ENCODE assay signal across 1 cellular context in the genomic region with DNA sequence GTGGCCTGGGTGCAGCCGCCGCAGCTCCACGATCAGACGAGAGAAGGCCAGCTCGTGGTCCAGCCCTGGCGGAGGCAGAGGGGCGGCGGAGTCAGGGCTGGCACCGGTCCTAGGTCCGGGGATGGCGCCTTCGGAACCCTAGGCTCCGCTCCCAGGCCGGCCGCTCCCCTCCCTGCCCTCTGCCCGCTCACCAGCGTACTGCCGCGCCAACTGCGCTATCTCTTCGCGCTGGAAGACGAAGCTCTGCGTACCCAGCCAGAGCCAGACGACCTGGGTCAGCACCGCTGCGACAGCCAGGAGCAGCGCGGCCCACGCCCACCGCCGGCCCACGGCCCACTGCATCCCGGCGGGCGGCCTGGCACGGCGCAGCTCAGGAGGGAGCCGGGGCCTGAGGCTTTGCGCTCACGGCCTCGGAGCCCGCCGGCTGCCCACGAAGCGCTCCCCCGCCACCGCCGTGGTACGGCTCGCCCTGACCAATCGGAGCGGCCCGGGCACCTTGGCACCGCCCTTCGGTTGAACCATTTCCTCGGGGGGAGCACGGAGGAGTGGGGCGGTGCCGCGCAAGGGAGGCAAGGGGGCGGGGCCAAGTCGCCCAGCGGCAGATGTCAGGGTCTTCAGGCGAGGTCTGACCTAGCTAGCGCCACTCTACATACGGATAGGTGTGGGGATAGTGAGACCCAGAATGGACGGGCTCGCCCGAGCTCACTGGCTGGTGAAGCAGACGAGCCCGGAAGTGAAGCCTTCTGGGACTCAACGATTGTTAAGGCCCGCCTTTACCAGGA.
TF ChIP-seq lines count a peak whose summit lies in the region.

A gene (minus strand): TSS at position 432 of the 782 bp plus-strand sequence. CDS start 90 bp downstream, at position 342.

TF ChIP-seq in HEK293, 187 proteins besides CTCF, POLR2A, EP300 and RAD21 (continued from another document and continues in another):
- TF ChIP-seq, protein P1, sequence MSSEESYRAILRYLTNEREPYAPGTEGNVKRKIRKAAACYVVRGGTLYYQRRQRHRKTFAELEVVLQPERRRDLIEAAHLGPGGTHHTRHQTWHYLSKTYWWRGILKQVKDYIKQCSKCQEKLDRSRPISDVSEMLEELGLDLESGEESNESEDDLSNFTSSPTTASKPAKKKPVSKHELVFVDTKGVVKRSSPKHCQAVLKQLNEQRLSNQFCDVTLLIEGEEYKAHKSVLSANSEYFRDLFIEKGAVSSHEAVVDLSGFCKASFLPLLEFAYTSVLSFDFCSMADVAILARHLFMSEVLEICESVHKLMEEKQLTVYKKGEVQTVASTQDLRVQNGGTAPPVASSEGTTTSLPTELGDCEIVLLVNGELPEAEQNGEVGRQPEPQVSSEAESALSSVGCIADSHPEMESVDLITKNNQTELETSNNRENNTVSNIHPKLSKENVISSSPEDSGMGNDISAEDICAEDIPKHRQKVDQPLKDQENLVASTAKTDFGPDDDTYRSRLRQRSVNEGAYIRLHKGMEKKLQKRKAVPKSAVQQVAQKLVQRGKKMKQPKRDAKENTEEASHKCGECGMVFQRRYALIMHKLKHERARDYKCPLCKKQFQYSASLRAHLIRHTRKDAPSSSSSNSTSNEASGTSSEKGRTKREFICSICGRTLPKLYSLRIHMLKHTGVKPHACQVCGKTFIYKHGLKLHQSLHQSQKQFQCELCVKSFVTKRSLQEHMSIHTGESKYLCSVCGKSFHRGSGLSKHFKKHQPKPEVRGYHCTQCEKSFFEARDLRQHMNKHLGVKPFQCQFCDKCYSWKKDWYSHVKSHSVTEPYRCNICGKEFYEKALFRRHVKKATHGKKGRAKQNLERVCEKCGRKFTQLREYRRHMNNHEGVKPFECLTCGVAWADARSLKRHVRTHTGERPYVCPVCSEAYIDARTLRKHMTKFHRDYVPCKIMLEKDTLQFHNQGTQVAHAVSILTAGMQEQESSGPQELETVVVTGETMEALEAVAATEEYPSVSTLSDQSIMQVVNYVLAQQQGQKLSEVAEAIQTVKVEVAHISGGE (tag by site-specific recombination; conservative IDR thresholded peaks at IDR 0.05; ENCODE audit: low read depth): no peak; the same call in 1 of the 2 replicates
- no peak for TF ChIP-seq ZNF169 (tag by site-specific recombination; IDR thresholded peaks at IDR 0.05)
- no peak for TF ChIP-seq ZNF146 (tag by site-specific recombination; IDR thresholded peaks at IDR 0.05)
- TF ChIP-seq, protein P2, sequence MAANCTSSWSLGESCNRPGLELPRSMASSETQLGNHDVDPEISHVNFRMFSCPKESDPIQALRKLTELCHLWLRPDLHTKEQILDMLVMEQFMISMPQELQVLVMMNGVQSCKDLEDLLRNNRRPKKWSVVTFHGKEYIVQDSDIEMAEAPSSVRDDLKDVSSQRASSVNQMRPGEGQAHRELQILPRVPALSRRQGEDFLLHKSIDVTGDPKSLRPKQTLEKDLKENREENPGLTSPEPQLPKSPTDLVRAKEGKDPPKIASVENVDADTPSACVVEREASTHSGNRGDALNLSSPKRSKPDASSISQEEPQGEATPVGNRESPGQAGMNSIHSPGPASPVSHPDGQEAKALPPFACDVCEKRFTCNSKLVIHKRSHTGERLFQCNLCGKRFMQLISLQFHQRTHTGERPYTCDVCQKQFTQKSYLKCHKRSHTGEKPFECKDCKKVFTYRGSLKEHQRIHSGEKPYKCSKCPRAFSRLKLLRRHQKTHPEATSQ (tag by site-specific recombination; IDR thresholded peaks at IDR 0.05): no peak
- TF ChIP-seq, protein P3, sequence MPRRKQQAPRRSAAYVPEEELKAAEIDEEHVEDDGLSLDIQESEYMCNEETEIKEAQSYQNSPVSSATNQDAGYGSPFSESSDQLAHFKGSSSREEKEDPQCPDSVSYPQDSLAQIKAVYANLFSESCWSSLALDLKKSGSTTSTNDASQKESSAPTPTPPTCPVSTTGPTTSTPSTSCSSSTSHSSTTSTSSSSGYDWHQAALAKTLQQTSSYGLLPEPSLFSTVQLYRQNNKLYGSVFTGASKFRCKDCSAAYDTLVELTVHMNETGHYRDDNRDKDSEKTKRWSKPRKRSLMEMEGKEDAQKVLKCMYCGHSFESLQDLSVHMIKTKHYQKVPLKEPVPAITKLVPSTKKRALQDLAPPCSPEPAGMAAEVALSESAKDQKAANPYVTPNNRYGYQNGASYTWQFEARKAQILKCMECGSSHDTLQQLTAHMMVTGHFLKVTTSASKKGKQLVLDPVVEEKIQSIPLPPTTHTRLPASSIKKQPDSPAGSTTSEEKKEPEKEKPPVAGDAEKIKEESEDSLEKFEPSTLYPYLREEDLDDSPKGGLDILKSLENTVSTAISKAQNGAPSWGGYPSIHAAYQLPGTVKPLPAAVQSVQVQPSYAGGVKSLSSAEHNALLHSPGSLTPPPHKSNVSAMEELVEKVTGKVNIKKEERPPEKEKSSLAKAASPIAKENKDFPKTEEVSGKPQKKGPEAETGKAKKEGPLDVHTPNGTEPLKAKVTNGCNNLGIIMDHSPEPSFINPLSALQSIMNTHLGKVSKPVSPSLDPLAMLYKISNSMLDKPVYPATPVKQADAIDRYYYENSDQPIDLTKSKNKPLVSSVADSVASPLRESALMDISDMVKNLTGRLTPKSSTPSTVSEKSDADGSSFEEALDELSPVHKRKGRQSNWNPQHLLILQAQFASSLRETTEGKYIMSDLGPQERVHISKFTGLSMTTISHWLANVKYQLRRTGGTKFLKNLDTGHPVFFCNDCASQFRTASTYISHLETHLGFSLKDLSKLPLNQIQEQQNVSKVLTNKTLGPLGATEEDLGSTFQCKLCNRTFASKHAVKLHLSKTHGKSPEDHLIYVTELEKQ (tag by site-specific recombination; IDR thresholded peaks at IDR 0.05; ENCODE audit: borderline replicate concordance): no peak
- TF ChIP-seq BCL11B (tag by site-specific recombination; IDR thresholded peaks at IDR 0.05; ENCODE audit: low read depth): no peak
- TF ChIP-seq ZIC2 (tag by site-specific recombination; IDR thresholded peaks at IDR 0.05): peak; percentile 53; the same call in 1 of the 2 replicates
- no peak for TF ChIP-seq ZNF341 (tag by site-specific recombination; IDR thresholded peaks at IDR 0.05; ENCODE audit: low read depth)
- TF ChIP-seq ZFP3 (tag by site-specific recombination; IDR thresholded peaks at IDR 0.05; ENCODE audit: low read depth): no peak
- TF ChIP-seq, protein P4, sequence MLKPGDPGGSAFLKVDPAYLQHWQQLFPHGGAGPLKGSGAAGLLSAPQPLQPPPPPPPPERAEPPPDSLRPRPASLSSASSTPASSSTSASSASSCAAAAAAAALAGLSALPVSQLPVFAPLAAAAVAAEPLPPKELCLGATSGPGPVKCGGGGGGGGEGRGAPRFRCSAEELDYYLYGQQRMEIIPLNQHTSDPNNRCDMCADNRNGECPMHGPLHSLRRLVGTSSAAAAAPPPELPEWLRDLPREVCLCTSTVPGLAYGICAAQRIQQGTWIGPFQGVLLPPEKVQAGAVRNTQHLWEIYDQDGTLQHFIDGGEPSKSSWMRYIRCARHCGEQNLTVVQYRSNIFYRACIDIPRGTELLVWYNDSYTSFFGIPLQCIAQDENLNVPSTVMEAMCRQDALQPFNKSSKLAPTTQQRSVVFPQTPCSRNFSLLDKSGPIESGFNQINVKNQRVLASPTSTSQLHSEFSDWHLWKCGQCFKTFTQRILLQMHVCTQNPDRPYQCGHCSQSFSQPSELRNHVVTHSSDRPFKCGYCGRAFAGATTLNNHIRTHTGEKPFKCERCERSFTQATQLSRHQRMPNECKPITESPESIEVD (tag by site-specific recombination; IDR thresholded peaks at IDR 0.05): no peak
- TF ChIP-seq, protein P5, sequence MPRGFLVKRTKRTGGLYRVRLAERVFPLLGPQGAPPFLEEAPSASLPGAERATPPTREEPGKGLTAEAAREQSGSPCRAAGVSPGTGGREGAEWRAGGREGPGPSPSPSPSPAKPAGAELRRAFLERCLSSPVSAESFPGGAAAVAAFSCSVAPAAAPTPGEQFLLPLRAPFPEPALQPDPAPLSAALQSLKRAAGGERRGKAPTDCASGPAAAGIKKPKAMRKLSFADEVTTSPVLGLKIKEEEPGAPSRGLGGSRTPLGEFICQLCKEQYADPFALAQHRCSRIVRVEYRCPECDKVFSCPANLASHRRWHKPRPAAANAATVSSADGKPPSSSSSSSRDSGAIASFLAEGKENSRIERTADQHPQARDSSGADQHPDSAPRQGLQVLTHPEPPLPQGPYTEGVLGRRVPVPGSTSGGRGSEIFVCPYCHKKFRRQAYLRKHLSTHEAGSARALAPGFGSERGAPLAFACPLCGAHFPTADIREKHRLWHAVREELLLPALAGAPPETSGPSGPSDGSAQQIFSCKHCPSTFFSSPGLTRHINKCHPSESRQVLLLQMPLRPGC (tag by site-specific recombination; IDR thresholded peaks at IDR 0.05): peak; percentile 7; the same call in 1 of the 2 replicates
- TF ChIP-seq, protein P6, sequence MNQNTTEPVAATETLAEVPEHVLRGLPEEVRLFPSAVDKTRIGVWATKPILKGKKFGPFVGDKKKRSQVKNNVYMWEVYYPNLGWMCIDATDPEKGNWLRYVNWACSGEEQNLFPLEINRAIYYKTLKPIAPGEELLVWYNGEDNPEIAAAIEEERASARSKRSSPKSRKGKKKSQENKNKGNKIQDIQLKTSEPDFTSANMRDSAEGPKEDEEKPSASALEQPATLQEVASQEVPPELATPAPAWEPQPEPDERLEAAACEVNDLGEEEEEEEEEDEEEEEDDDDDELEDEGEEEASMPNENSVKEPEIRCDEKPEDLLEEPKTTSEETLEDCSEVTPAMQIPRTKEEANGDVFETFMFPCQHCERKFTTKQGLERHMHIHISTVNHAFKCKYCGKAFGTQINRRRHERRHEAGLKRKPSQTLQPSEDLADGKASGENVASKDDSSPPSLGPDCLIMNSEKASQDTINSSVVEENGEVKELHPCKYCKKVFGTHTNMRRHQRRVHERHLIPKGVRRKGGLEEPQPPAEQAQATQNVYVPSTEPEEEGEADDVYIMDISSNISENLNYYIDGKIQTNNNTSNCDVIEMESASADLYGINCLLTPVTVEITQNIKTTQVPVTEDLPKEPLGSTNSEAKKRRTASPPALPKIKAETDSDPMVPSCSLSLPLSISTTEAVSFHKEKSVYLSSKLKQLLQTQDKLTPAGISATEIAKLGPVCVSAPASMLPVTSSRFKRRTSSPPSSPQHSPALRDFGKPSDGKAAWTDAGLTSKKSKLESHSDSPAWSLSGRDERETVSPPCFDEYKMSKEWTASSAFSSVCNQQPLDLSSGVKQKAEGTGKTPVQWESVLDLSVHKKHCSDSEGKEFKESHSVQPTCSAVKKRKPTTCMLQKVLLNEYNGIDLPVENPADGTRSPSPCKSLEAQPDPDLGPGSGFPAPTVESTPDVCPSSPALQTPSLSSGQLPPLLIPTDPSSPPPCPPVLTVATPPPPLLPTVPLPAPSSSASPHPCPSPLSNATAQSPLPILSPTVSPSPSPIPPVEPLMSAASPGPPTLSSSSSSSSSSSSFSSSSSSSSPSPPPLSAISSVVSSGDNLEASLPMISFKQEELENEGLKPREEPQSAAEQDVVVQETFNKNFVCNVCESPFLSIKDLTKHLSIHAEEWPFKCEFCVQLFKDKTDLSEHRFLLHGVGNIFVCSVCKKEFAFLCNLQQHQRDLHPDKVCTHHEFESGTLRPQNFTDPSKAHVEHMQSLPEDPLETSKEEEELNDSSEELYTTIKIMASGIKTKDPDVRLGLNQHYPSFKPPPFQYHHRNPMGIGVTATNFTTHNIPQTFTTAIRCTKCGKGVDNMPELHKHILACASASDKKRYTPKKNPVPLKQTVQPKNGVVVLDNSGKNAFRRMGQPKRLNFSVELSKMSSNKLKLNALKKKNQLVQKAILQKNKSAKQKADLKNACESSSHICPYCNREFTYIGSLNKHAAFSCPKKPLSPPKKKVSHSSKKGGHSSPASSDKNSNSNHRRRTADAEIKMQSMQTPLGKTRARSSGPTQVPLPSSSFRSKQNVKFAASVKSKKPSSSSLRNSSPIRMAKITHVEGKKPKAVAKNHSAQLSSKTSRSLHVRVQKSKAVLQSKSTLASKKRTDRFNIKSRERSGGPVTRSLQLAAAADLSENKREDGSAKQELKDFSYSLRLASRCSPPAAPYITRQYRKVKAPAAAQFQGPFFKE (tag by site-specific recombination; IDR thresholded peaks at IDR 0.05; ENCODE audit: borderline replicate concordance): peak; percentile 78; the same call in 1 of the 2 replicates
- no peak for TF ChIP-seq GFI1B (tag by site-specific recombination; IDR thresholded peaks at IDR 0.05)
- TF ChIP-seq, protein P7, sequence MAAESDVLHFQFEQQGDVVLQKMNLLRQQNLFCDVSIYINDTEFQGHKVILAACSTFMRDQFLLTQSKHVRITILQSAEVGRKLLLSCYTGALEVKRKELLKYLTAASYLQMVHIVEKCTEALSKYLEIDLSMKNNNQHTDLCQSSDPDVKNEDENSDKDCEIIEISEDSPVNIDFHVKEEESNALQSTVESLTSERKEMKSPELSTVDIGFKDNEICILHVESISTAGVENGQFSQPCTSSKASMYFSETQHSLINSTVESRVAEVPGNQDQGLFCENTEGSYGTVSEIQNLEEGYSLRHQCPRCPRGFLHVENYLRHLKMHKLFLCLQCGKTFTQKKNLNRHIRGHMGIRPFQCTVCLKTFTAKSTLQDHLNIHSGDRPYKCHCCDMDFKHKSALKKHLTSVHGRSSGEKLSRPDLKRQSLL (tag by site-specific recombination; IDR thresholded peaks at IDR 0.05): 0 out of 2 replicates have a peak, but pooled peaks have one; percentile 25
- 0 out of 2 replicates have a peak, but pooled peaks have one; percentile 48 for TF ChIP-seq ZNF501 (tag by site-specific recombination; IDR thresholded peaks at IDR 0.05)
- TF ChIP-seq SP2 (tag by site-specific recombination; IDR thresholded peaks at IDR 0.05): peak; percentile 89
- TF ChIP-seq ZNF24 (tag by site-specific recombination; IDR thresholded peaks at IDR 0.05): no peak
- TF ChIP-seq, protein P8, sequence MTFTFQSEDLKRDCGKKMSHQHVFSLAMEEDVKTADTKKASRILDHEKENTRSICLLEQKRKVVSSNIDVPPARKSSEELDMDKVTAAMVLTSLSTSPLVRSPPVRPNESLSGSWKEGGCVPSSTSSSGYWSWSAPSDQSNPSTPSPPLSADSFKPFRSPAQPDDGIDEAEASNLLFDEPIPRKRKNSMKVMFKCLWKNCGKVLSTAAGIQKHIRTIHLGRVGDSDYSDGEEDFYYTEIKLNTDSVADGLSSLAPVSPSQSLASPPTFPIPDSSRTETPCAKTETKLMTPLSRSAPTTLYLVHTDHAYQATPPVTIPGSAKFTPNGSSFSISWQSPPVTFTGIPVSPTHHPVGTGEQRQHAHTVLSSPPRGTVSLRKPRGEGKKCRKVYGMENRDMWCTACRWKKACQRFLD (tag by site-specific recombination; IDR thresholded peaks at IDR 0.05): no peak
- TF ChIP-seq, protein P9, sequence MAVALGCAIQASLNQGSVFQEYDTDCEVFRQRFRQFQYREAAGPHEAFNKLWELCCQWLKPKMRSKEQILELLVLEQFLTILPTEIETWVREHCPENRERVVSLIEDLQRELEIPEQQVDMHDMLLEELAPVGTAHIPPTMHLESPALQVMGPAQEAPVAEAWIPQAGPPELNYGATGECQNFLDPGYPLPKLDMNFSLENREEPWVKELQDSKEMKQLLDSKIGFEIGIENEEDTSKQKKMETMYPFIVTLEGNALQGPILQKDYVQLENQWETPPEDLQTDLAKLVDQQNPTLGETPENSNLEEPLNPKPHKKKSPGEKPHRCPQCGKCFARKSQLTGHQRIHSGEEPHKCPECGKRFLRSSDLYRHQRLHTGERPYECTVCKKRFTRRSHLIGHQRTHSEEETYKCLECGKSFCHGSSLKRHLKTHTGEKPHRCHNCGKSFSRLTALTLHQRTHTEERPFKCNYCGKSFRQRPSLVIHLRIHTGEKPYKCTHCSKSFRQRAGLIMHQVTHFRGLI (tag by site-specific recombination; IDR thresholded peaks at IDR 0.05): no peak
- TF ChIP-seq ZNF221 (tag by site-specific recombination; IDR thresholded peaks at IDR 0.05; ENCODE audit: borderline replicate concordance): no peak
- TF ChIP-seq TRIM28 (IDR thresholded peaks at IDR 0.05; ENCODE audit: borderline replicate concordance, low read length): peak; percentile 56; the same call in 1 of the 2 replicates
- peak; percentile 82 for TF ChIP-seq ZNF335 (tag by site-specific recombination; conservative IDR thresholded peaks at IDR 0.05)
- 0 out of 2 replicates have a peak, but pooled peaks have one; percentile 31 for TF ChIP-seq ZNF596 (tag by site-specific recombination; IDR thresholded peaks at IDR 0.05)
- no peak for TF ChIP-seq ZNF549 (tag by site-specific recombination; IDR thresholded peaks at IDR 0.05)
